In the genomic region with DNA sequence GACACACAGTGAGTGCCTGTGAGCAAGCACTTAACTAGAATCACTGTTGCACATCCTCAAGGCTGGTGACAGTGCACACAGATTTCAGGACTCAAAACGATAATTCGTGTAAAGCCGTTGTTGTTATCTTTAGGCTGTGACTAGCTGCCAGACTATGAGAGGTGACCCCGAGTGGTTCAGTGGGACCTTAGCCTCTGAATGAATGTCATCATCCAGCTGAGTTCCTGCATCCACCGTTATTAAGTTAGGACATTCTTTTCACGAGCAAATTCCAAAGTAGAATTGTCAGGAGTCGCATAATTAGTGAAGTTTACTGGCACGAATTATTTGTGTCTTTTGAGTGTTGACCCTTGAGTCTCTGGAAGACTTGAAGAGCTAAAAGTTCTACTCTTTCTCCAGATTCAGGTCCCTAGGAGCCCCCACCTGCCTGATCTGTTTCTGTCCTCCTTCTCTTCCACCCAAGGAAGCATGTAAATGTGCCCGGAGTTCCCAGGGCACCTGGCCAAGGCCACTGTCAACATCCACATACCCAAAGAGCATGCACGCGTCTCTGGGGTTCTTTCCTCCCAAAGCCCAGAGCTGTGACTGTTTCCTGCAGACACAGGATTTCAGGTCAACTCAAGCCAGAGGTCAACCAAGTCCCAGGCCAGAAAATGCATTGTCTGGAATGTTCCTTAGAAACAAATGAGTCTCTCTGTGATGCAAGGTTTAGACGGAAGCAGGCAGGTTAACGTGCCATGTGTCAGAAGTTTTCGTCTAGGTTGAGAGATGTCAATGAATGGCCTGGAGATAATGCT, we compare ENCODE assay signal across 1 cellular context.
TF ChIP-seq lines count a peak whose summit lies in the region.

No MANE protein-coding gene starts in this region.

TF ChIP-seq in GM23338, 12 proteins besides CTCF, POLR2A, EP300 and RAD21 (continued from another document):
- TF ChIP-seq, protein P1, sequence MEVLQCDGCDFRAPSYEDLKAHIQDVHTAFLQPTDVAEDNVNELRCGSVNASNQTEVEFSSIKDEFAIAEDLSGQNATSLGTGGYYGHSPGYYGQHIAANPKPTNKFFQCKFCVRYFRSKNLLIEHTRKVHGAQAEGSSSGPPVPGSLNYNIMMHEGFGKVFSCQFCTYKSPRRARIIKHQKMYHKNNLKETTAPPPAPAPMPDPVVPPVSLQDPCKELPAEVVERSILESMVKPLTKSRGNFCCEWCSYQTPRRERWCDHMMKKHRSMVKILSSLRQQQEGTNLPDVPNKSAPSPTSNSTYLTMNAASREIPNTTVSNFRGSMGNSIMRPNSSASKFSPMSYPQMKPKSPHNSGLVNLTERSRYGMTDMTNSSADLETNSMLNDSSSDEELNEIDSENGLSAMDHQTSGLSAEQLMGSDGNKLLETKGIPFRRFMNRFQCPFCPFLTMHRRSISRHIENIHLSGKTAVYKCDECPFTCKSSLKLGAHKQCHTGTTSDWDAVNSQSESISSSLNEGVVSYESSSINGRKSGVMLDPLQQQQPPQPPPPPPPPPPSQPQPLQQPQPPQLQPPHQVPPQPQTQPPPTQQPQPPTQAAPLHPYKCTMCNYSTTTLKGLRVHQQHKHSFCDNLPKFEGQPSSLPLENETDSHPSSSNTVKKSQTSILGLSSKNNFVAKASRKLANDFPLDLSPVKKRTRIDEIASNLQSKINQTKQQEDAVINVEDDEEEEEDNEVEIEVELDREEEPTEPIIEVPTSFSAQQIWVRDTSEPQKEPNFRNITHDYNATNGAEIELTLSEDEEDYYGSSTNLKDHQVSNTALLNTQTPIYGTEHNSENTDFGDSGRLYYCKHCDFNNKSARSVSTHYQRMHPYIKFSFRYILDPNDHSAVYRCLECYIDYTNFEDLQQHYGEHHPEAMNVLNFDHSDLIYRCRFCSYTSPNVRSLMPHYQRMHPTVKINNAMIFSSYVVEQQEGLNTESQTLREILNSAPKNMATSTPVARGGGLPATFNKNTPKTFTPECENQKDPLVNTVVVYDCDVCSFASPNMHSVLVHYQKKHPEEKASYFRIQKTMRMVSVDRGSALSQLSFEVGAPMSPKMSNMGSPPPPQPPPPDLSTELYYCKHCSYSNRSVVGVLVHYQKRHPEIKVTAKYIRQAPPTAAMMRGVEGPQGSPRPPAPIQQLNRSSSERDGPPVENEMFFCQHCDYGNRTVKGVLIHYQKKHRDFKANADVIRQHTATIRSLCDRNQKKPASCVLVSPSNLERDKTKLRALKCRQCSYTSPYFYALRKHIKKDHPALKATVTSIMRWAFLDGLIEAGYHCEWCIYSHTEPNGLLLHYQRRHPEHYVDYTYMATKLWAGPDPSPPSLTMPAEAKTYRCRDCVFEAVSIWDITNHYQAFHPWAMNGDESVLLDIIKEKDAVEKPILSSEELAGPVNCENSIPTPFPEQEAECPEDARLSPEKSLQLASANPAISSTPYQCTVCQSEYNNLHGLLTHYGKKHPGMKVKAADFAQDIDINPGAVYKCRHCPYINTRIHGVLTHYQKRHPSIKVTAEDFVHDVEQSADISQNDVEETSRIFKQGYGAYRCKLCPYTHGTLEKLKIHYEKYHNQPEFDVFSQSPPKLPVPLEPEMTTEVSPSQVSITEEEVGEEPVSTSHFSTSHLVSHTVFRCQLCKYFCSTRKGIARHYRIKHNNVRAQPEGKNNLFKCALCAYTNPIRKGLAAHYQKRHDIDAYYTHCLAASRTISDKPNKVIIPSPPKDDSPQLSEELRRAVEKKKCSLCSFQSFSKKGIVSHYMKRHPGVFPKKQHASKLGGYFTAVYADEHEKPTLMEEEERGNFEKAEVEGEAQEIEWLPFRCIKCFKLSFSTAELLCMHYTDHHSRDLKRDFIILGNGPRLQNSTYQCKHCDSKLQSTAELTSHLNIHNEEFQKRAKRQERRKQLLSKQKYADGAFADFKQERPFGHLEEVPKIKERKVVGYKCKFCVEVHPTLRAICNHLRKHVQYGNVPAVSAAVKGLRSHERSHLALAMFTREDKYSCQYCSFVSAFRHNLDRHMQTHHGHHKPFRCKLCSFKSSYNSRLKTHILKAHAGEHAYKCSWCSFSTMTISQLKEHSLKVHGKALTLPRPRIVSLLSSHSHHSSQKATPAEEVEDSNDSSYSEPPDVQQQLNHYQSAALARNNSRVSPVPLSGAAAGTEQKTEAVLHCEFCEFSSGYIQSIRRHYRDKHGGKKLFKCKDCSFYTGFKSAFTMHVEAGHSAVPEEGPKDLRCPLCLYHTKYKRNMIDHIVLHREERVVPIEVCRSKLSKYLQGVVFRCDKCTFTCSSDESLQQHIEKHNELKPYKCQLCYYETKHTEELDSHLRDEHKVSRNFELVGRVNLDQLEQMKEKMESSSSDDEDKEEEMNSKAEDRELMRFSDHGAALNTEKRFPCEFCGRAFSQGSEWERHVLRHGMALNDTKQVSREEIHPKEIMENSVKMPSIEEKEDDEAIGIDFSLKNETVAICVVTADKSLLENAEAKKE (CRISPR knock-in tag; IDR thresholded peaks at IDR 0.05) = no peak
- TF ChIP-seq, protein P2, sequence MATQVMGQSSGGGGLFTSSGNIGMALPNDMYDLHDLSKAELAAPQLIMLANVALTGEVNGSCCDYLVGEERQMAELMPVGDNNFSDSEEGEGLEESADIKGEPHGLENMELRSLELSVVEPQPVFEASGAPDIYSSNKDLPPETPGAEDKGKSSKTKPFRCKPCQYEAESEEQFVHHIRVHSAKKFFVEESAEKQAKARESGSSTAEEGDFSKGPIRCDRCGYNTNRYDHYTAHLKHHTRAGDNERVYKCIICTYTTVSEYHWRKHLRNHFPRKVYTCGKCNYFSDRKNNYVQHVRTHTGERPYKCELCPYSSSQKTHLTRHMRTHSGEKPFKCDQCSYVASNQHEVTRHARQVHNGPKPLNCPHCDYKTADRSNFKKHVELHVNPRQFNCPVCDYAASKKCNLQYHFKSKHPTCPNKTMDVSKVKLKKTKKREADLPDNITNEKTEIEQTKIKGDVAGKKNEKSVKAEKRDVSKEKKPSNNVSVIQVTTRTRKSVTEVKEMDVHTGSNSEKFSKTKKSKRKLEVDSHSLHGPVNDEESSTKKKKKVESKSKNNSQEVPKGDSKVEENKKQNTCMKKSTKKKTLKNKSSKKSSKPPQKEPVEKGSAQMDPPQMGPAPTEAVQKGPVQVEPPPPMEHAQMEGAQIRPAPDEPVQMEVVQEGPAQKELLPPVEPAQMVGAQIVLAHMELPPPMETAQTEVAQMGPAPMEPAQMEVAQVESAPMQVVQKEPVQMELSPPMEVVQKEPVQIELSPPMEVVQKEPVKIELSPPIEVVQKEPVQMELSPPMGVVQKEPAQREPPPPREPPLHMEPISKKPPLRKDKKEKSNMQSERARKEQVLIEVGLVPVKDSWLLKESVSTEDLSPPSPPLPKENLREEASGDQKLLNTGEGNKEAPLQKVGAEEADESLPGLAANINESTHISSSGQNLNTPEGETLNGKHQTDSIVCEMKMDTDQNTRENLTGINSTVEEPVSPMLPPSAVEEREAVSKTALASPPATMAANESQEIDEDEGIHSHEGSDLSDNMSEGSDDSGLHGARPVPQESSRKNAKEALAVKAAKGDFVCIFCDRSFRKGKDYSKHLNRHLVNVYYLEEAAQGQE (IDR thresholded peaks at IDR 0.05; ENCODE audit: unreplicated experiment) = no peak
- TF ChIP-seq STAT1 (IDR thresholded peaks at IDR 0.05; ENCODE audit: unreplicated experiment) = no peak
